In genomic region chr3:170322501-170323328, GRCh38 we compare ENCODE assay signal across 1 cellular context.
TF ChIP-seq lines count a peak whose summit lies in the region.

No MANE protein-coding gene starts in this region.

TF ChIP-seq in HepG2, 621 proteins besides CTCF, POLR2A, EP300 and RAD21:
- TF ChIP-seq ZBTB33 (CRISPR knock-in tag; IDR thresholded peaks at IDR 0.05) (no peak), MAFK (conservative IDR thresholded peaks at IDR 0.05 in 1 of 2, IDR thresholded peaks at IDR 0.05 in 1 of 2; ENCODE audit: low read length in 2 of 2) (peak in 1 of 2 experiments; percentile 22; a peak in 1 of 4 replicates)
